Comparison of ENCODE assay signal across 5 cellular contexts in the genomic region with DNA sequence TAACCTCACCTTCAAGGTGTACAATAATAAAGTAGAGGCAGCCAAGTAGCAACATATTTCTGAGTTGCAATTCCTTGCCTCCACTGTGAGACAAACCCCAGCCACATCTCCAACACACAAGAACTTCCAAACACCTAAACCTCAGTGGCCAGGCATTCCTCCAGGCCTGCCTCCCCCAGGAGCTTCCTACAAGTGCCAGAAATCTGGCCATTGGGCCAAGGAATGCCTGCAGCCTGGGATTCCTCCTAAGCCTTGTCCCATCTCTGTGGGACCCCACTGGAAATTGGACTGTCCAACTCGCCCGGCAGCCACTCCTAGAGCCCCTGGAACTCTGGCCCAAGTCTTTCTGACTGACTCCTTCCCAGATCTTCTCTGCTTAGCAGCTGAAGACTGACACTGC.
A peak's percentile ranks its signal among the peaks of the same experiment; 100 is the strongest.
DNase-seq lines count a peak whose midpoint lies in the region; ATAC-seq, FAIRE-seq and TF ChIP-seq lines count a peak whose summit lies in the region.
"Not testable (repeated sequence)": the region's sequence is repeated elsewhere in the genome, so short reads cannot be mapped to it uniquely, and the experiment has no call there.

No MANE protein-coding gene starts in this region.

- not testable (repeated sequence) for H2BK120ac ChIP-seq in IMR-90 (ENCODE audit: low read depth, low read length); H1 (replicated peaks; ENCODE audit: low read depth, low read length); mesenchymal stem cell (ENCODE audit: low read depth, low read length)
- H2BK120ac ChIP-seq in trophoblast cell (ENCODE audit: insufficient read depth, low read length, poor library complexity), result peak overlapping the region; percentile 72

- not testable (repeated sequence) for ATAC-seq in IMR-90 (ENCODE audit: low read depth)

- POLR2A ChIA-PET in IMR-90 (lab: Charles Lee; ENCODE audit: unreplicated experiment); H1 (lab: Charles Lee; ENCODE audit: partially characterized antibody): not testable (repeated sequence)

- H2AK9ac ChIP-seq in IMR-90 (replicated peaks; ENCODE audit: low read depth, low read length, poor library complexity), result not testable (repeated sequence)

- not testable (repeated sequence) for TF ChIP-seq RAD21 in IMR-90 (IDR thresholded peaks at IDR 0.05; ENCODE audit: low read length); H1 (IDR thresholded peaks at IDR 0.05 in 1 of 2, conservative IDR thresholded peaks at IDR 0.05 in 1 of 2; ENCODE audit: low read depth in 2 of 2, low read length in 2 of 2)

- 0 out of 2 replicates have a peak overlapping the region, but pooled peaks have one; percentile 6 for H2BK20ac ChIP-seq in IMR-90 (ENCODE audit: low read depth, low read length)
- H2BK20ac ChIP-seq in H1 (ENCODE audit: low read length), result not testable (repeated sequence)

- not testable (repeated sequence) for H2BK12ac ChIP-seq in H1 (ENCODE audit: low read depth, low read length); mesenchymal stem cell (ENCODE audit: low read length in 2 of 2)
- peak overlapping the region; percentile 31 for H2BK12ac ChIP-seq in trophoblast cell (ENCODE audit: low read length)

- not testable (repeated sequence) for H3K14ac ChIP-seq in IMR-90 (replicated peaks; ENCODE audit: low read depth, low read length); H1 (ENCODE audit: insufficient read length); mesenchymal stem cell (ENCODE audit: low read length in 2 of 2)
- H3K14ac ChIP-seq in trophoblast cell (ENCODE audit: low read length), result peak overlapping the region; percentile 17

- H3K9me3 ChIP-seq in IMR-90 (ENCODE audit: control insufficient read depth, insufficient read depth, low read length); H1 (ENCODE audit: insufficient read depth in 2 of 2, low read depth in 1 of 2, low read length in 1 of 2); mesenchymal stem cell (ENCODE audit: control insufficient read depth, low read length); trophoblast cell (ENCODE audit: insufficient read depth, low read depth, low read length): not testable (repeated sequence)

- H3K4me2 ChIP-seq in IMR-90 (ENCODE audit: low read depth, low read length); H1 (ENCODE audit: insufficient read depth in 1 of 2, low read depth in 2 of 2, low read length in 2 of 2); mesenchymal stem cell (ENCODE audit: low read length, poor library complexity, severe bottlenecking); trophoblast cell (ENCODE audit: low read length): not testable (repeated sequence)

- not testable (repeated sequence) for H4K20me1 ChIP-seq in IMR-90 (ENCODE audit: insufficient read depth, low read length); H1 (replicated peaks in 1 of 2; ENCODE audit: control insufficient read depth in 1 of 2, insufficient read depth in 2 of 2, low read length in 2 of 2)

- not testable (repeated sequence) for H4K91ac ChIP-seq in IMR-90 (ENCODE audit: insufficient read depth, low read depth, low read length); H1 (replicated peaks; ENCODE audit: insufficient read length, low read length); mesenchymal stem cell (ENCODE audit: low read length)
- peak overlapping the region; percentile 55 for H4K91ac ChIP-seq in trophoblast cell (ENCODE audit: low read depth, low read length)

- H3K79me2 ChIP-seq in H1 (ENCODE audit: control insufficient read depth in 1 of 2, insufficient read depth in 2 of 2, low read length in 2 of 2); trophoblast cell (ENCODE audit: control insufficient read depth, insufficient read depth, low read length, poor library complexity): not testable (repeated sequence)

- H2BK15ac ChIP-seq in IMR-90 (ENCODE audit: low read depth, low read length); H1 (ENCODE audit: low read length): not testable (repeated sequence)
- H2BK15ac ChIP-seq in mesenchymal stem cell (ENCODE audit: low read depth, poor library complexity, severe bottlenecking), result peak overlapping the region; percentile 48

- not testable (repeated sequence) for H3K9ac ChIP-seq in IMR-90 (ENCODE audit: low read depth, low read length); H1 (replicated peaks in 1 of 4; ENCODE audit: extremely low read depth in 1 of 4, low read depth in 3 of 4, low read length in 3 of 4); mesenchymal stem cell (ENCODE audit: low read length); trophoblast cell (ENCODE audit: low read length)

- not testable (repeated sequence) for H3K9me1 ChIP-seq in IMR-90 (ENCODE audit: insufficient read depth, low read length)

- dilution Hi-C loops in IMR-90 (cut with HindIII; ENCODE audit: low sequenced_read_pairs, unreplicated experiment), result not testable (repeated sequence)

- BruUV-seq in IMR-90 (replicated peaks; lab: Mats Ljungman, UMichigan), result not testable (repeated sequence)

- in situ Hi-C loops in IMR-90 (cut with MboI; ENCODE audit: low sequenced_read_pairs), result not testable (repeated sequence)

- not testable (repeated sequence) for TF ChIP-seq CTCF in IMR-90 (conservative IDR thresholded peaks at IDR 0.05; ENCODE audit: low read depth, low read length); H1 (IDR thresholded peaks at IDR 0.05; ENCODE audit: control extremely low read depth in 1 of 3, insufficient read depth in 1 of 3, low read depth in 1 of 3, low read length in 3 of 3)

- H3K4me1 ChIP-seq in IMR-90 (ENCODE audit: control insufficient read depth, insufficient read depth, low read length); H1 (replicated peaks in 1 of 4; ENCODE audit: control insufficient read depth in 3 of 4, insufficient read depth in 4 of 4, low read length in 3 of 4); mesenchymal stem cell (ENCODE audit: control insufficient read depth, insufficient read depth, low read depth, low read length): not testable (repeated sequence)
- H3K4me1 ChIP-seq in trophoblast cell (ENCODE audit: control insufficient read depth in 1 of 2, insufficient read depth in 2 of 2, low read length in 2 of 2), result peaks cover 9 to 12% of the 10 kb centered on the region in 2 experiments

- H2AFZ ChIP-seq in IMR-90 (replicated peaks; ENCODE audit: low read length, poor library complexity); H1 (ENCODE audit: low read length); mesenchymal stem cell (ENCODE audit: low read depth, low read length); trophoblast cell (ENCODE audit: insufficient read depth, low read length, poor library complexity): not testable (repeated sequence)

- H4K12ac ChIP-seq in trophoblast cell (ENCODE audit: low read depth, low read length), result peak overlapping the region; percentile 30

- H3K56ac ChIP-seq in IMR-90 (ENCODE audit: extremely low read depth, insufficient read depth, low read length); H1 (replicated peaks; ENCODE audit: insufficient read length, low read depth, low read length): not testable (repeated sequence)

- H2AK5ac ChIP-seq in IMR-90 (ENCODE audit: low read depth, low read length), result peak overlapping the region; percentile 43
- H2AK5ac ChIP-seq in H1 (ENCODE audit: low read depth, low read length); mesenchymal stem cell (ENCODE audit: low read length, severe bottlenecking): not testable (repeated sequence)
- peak overlapping the region; percentile 54 for H2AK5ac ChIP-seq in trophoblast cell (ENCODE audit: low read length)

- H4K5ac ChIP-seq in IMR-90 (ENCODE audit: low read depth, low read length); H1 (ENCODE audit: insufficient read length, low read depth, low read length): not testable (repeated sequence)

- H4K8ac ChIP-seq in IMR-90 (ENCODE audit: low read depth in 2 of 2, low read length in 2 of 2); mesenchymal stem cell (ENCODE audit: low read length): not testable (repeated sequence)
- H4K8ac ChIP-seq in H1 (ENCODE audit: extremely low read depth, insufficient read depth, low read length) (peak overlapping the region; percentile 79), trophoblast cell (ENCODE audit: low read depth, low read length) (peak overlapping the region; percentile 28)

- not testable (repeated sequence) for H3K27me3 ChIP-seq in IMR-90 (ENCODE audit: control insufficient read depth, insufficient read depth, low read length); H1 (replicated peaks in 1 of 4; ENCODE audit: control insufficient read depth in 3 of 4, extremely low read depth in 1 of 4, insufficient read depth in 3 of 4, low read length in 3 of 4); mesenchymal stem cell (ENCODE audit: control insufficient read depth in 1 of 2, insufficient read depth in 1 of 2, low read length in 2 of 2); trophoblast cell (ENCODE audit: insufficient read depth, low read length)

- H3K4ac ChIP-seq in IMR-90 (ENCODE audit: low read depth, low read length); H1 (replicated peaks; ENCODE audit: insufficient read length, low read depth, low read length); mesenchymal stem cell (ENCODE audit: low read depth in 1 of 2, low read length in 2 of 2); trophoblast cell (ENCODE audit: low read depth, low read length): not testable (repeated sequence)

- not testable (repeated sequence) for TF ChIP-seq EP300 in H1 (IDR thresholded peaks at IDR 0.05; ENCODE audit: borderline replicate concordance in 1 of 2, low read depth in 2 of 2, low read length in 2 of 2)

- TF ChIP-seq POLR2A in IMR-90 (IDR thresholded peaks at IDR 0.05; ENCODE audit: low read depth, low read length); H1 (IDR thresholded peaks at IDR 0.05; ENCODE audit: control extremely low read depth in 1 of 2, low read depth in 2 of 2, low read length in 2 of 2): not testable (repeated sequence)

- H3K4me3 ChIP-seq in IMR-90 (ENCODE audit: insufficient read depth, low read depth, low read length); H1 (ENCODE audit: extremely low read depth in 1 of 4, insufficient read depth in 2 of 4, low read depth in 3 of 4, low read length in 4 of 4); mesenchymal stem cell (ENCODE audit: insufficient read depth in 1 of 2, low read depth in 1 of 2, low read length in 2 of 2); trophoblast cell (ENCODE audit: low read depth, low read length): not testable (repeated sequence)

- not testable (repeated sequence) for H3K23me2 ChIP-seq in H1 (ENCODE audit: low read depth, low read length)

- not testable (repeated sequence) for H3K79me1 ChIP-seq in IMR-90 (ENCODE audit: low read depth in 1 of 2, low read length in 2 of 2); H1 (ENCODE audit: low read depth, low read length); mesenchymal stem cell (replicated peaks; ENCODE audit: low read length, poor library complexity, severe bottlenecking); trophoblast cell (ENCODE audit: low read length)

- no CpG with 5 or more reads among the region's 2 CpGs for WGBS in IMR-90 (ENCODE audit: extremely low coverage in 2 of 2, insufficient read length in 1 of 2), 2 experiments
- 94% methylated on average over 2 of the region's 2 CpGs; no CpG with 5 or more reads in 1 of the 2 experiments for WGBS in H1 (ENCODE audit: extremely low coverage in 1 of 2, insufficient coverage in 1 of 2, insufficient read length in 1 of 2, insufficient replicate concordance in 2 of 2, low coverage in 1 of 2, low lambda C conversion rate in 2 of 2, missing lambda C conversion rate in 1 of 2), 2 experiments
- WGBS in mesenchymal stem cell, result 98% methylated on average over 2 of the region's 2 CpGs
- WGBS in trophoblast cell (ENCODE audit: extremely low coverage, insufficient coverage, insufficient read length), result no CpG with 5 or more reads among the region's 2 CpGs

- H3K27ac ChIP-seq in IMR-90 (ENCODE audit: insufficient read depth, low read length); H1 (ENCODE audit: low read depth, low read length); mesenchymal stem cell (ENCODE audit: low read length, poor library complexity, severe bottlenecking); trophoblast cell (ENCODE audit: low read depth, low read length): not testable (repeated sequence)

- not testable (repeated sequence) for H3K36me3 ChIP-seq in IMR-90 (ENCODE audit: control insufficient read depth, insufficient read depth, low read length); H1 (ENCODE audit: control insufficient read depth in 2 of 4, insufficient read depth in 4 of 4, low read length in 3 of 4); mesenchymal stem cell (ENCODE audit: control insufficient read depth in 1 of 2, insufficient read depth in 2 of 2, low read depth in 1 of 2, low read length in 2 of 2); trophoblast cell (ENCODE audit: control insufficient read depth in 1 of 2, insufficient read depth in 2 of 2, low read length in 2 of 2)

- CTCF ChIA-PET in IMR-90 (lab: Yijun Ruan, JAX); H1 (lab: Charles Lee; ENCODE audit: partially characterized antibody): not testable (repeated sequence)

- DNase-seq in IMR-90; H1 (ENCODE audit: low read depth in 1 of 2, low spot score in 2 of 2); mesenchymal stem cell; trophoblast cell: not testable (repeated sequence)
- DNase-seq in astrocyte of the hippocampus (ENCODE audit: low read depth, low spot score), result peak; percentile 20

- H3K18ac ChIP-seq in IMR-90 (ENCODE audit: low read depth, low read length), result peak overlapping the region; percentile 56; the same call in 1 of the 2 replicates
- not testable (repeated sequence) for H3K18ac ChIP-seq in H1 (ENCODE audit: extremely low read depth, low read length); mesenchymal stem cell (ENCODE audit: low read depth in 1 of 2, low read length in 2 of 2); trophoblast cell (ENCODE audit: low read length)

- not testable (repeated sequence) for FAIRE-seq in H1 (lab: Jason Lieb, UNC)

- intact Hi-C loops in IMR-90 (cut with micrococcal nuclease), result loop anchor here (5.0 kb wide), 1 partner anchor 997 kb away; no protein-coding TSS in a partner anchor

- H3K23ac ChIP-seq in IMR-90 (ENCODE audit: low read depth, low read length); H1 (ENCODE audit: insufficient read length); mesenchymal stem cell (ENCODE audit: low read length in 2 of 2); trophoblast cell (ENCODE audit: low read length): not testable (repeated sequence)

- not testable (repeated sequence) for H2BK5ac ChIP-seq in IMR-90 (ENCODE audit: low read depth, low read length, poor library complexity, severe bottlenecking); H1 (ENCODE audit: low read depth, low read length); mesenchymal stem cell (ENCODE audit: low read depth, low read length, poor library complexity, severe bottlenecking); trophoblast cell (ENCODE audit: low read depth, low read length, poor library complexity)
